10 cellular contexts compared by ENCODE assay signal in genomic region chr4:40843696-40844095, GRCh38.
DNase-seq lines count a peak whose midpoint lies in the region; ATAC-seq, FAIRE-seq and TF ChIP-seq lines count a peak whose summit lies in the region.
"Had no signal": no experiment of that assay in that cellular context is flagged by ENCODE, and none has a peak within 500 bp of the region (broad histone marks: within the 10 kb centered on the region; RNA-seq: fewer than 3 reads in every experiment).

No MANE protein-coding gene starts in this region.

- no peak overlapping the region for H3K4me2 ChIP-seq in K562 (ENCODE audit: insufficient read depth, low read length)

- no peak for TF ChIP-seq EP300 in K562 (IDR thresholded peaks at IDR 0.05; ENCODE audit: low read length)
- no peak for TF ChIP-seq EP300 in upper lobe of left lung (IDR thresholded peaks at IDR 0.05)

- intact Hi-C loops in K562 (cut with micrococcal nuclease) = loop anchor here (5.0 to 10.0 kb wide), 2 partner anchors 106 to 519 kb away; no protein-coding TSS in a partner anchor

- CTCF ChIA-PET in K562 (lab: Yijun Ruan, JAX; ENCODE audit: low intra/inter-chr PET ratio) = no interaction called here

- H3K4me3 ChIP-seq in K562 = no peak overlapping the region
- H3K4me3 ChIP-seq in upper lobe of left lung = no peak overlapping the region

- in situ Hi-C loops in K562 (cut with MboI) = loop anchor here (5.0 kb wide), 1 partner anchor 106 kb away; no protein-coding TSS in a partner anchor

- no peak overlapping the region for H2AFZ ChIP-seq in K562 (ENCODE audit: low read depth, low read length)

- H3K9me1 ChIP-seq in K562 (ENCODE audit: control insufficient read depth, insufficient read depth, low read length) = no peaks in the 10 kb centered on the region

- TF ChIP-seq POLR2A in K562 (conservative IDR thresholded peaks at IDR 0.05) = no peak
- TF ChIP-seq POLR2A in upper lobe of left lung (IDR thresholded peaks at IDR 0.05) = no peak

- TF ChIP-seq CTCF in K562 (IDR thresholded peaks at IDR 0.05 in 2 of 3, conservative IDR thresholded peaks at IDR 0.05 in 1 of 3; ENCODE audit: insufficient read depth in 2 of 3, low read depth in 1 of 3, low read length in 3 of 3) (peak; percentile 21 to 53 (median 50); a peak in 4 of 6 replicates), upper lobe of left lung (IDR thresholded peaks at IDR 0.05) (peak in 1 of 6 experiments; percentile 12)

- no peak overlapping the region for H3K9ac ChIP-seq in K562 (ENCODE audit: insufficient read depth in 1 of 2, low read depth in 2 of 2, low read length in 2 of 2)

- POLR2A ChIA-PET in K562 (lab: Yijun Ruan, JAX) = no interaction called here

- FAIRE-seq in K562 (lab: Jason Lieb, UNC) = no peak
- FAIRE-seq: astrocyte had no signal

- ATAC-seq in K562 (peak; percentile 80), upper lobe of left lung (ENCODE audit: low FRiP score in 2 of 2) (peak; percentile 30 to 56), GM21423 (IDR thresholded peaks at IDR 0.05; ENCODE audit: unreplicated experiment) (no peak), HG03025 (IDR thresholded peaks at IDR 0.05; ENCODE audit: low FRiP score, unreplicated experiment) (no peak)

- peak; percentile 34 to 63 for TF ChIP-seq RAD21 in K562 (CRISPR knock-in tag; conservative IDR thresholded peaks at IDR 0.05 in 1 of 2, IDR thresholded peaks at IDR 0.05 in 1 of 2)

- no peaks in the 10 kb centered on the region; a peak in 1 of 5 replicates for H3K4me1 ChIP-seq in K562 (replicated peaks in 1 of 2; ENCODE audit: control insufficient read depth in 2 of 2, insufficient read depth in 2 of 2, low read length in 2 of 2)
- H3K4me1 ChIP-seq in upper lobe of left lung = peaks cover 0 to 17% (median 6%) of the 10 kb centered on the region in 4 donors

- peak; percentile 16 for DNase-seq in activated naive CD4-positive, alpha-beta T cell treated with Interleukin-2 at 50 U/mL for 16 hours
- DNase-seq in activated naive CD4-positive, alpha-beta T cell (lab: John Stamatoyannopoulos, UW) = no peak
- DNase-seq in MV-4-11 (lab: John Stamatoyannopoulos, UW) (peak; percentile 35), K562 (ENCODE audit: extremely low read depth in 1 of 4, low spot score in 3 of 4) (peak in 2 of 4 experiments; percentile 18 to 21), upper lobe of left lung (no peak), DMS79 (lab: John Stamatoyannopoulos, UW) (no peak)
- DNase-seq: mammary epithelial cell had no signal

- no peak overlapping the region for H3K27ac ChIP-seq in K562 (ENCODE audit: extremely low read depth, low read depth, low read length)
- no peak overlapping the region for H3K27ac ChIP-seq in upper lobe of left lung

- 0% methylated on average over 1 of the region's 1 CpG for WGBS in K562 (ENCODE audit: insufficient coverage, low coverage, missing lambda C conversion rate)
- 84 to 90% methylated on average over 1 of the region's 1 CpG for WGBS in upper lobe of left lung, 2 donors

- no peaks in the 10 kb centered on the region for H3K9me3 ChIP-seq in K562 (replicated peaks; ENCODE audit: control insufficient read depth, insufficient read depth, low read depth, low read length)
- H3K9me3 ChIP-seq in upper lobe of left lung = no peaks in the 10 kb centered on the region

- 0 out of 2 replicates have a peak, but pooled peaks cover 3% of the 10 kb centered on the region for H4K20me1 ChIP-seq in K562 (replicated peaks; ENCODE audit: control insufficient read depth, insufficient read depth, low read length)

- H3K36me3 ChIP-seq in K562 (ENCODE audit: control insufficient read depth, insufficient read depth, low read length) = no peaks in the 10 kb centered on the region
- H3K36me3 ChIP-seq in upper lobe of left lung = no peaks in the 10 kb centered on the region

- H3K27me3 ChIP-seq in K562 (ENCODE audit: control insufficient read depth in 2 of 2, insufficient read depth in 2 of 2, low read length in 2 of 2) (peaks cover 12 to 17% of the 10 kb centered on the region in 2 experiments; a peak in 3 of 5 replicates), upper lobe of left lung (no peaks in the 10 kb centered on the region)

- no TSS peak for BruUV-seq in K562 (replicated peaks; lab: Mats Ljungman, UMichigan)

- H3K79me2 ChIP-seq in K562 (ENCODE audit: control insufficient read depth, insufficient read depth, low read length) = no peaks in the 10 kb centered on the region

TF ChIP-seq in K562, 482 proteins besides CTCF, POLR2A, EP300 and RAD21 (continues in another document):
- TF ChIP-seq ZFP36 (IDR thresholded peaks at IDR 0.05; ENCODE audit: low read depth, low read length, partially characterized antibody) = peak; percentile 88
- no peak for TF ChIP-seq RFX5 (IDR thresholded peaks at IDR 0.05; ENCODE audit: low read depth, low read length)
- no peak for TF ChIP-seq SRSF9 (IDR thresholded peaks at IDR 0.05; ENCODE audit: borderline replicate concordance, low read depth, low read length)
- TF ChIP-seq, protein P1, sequence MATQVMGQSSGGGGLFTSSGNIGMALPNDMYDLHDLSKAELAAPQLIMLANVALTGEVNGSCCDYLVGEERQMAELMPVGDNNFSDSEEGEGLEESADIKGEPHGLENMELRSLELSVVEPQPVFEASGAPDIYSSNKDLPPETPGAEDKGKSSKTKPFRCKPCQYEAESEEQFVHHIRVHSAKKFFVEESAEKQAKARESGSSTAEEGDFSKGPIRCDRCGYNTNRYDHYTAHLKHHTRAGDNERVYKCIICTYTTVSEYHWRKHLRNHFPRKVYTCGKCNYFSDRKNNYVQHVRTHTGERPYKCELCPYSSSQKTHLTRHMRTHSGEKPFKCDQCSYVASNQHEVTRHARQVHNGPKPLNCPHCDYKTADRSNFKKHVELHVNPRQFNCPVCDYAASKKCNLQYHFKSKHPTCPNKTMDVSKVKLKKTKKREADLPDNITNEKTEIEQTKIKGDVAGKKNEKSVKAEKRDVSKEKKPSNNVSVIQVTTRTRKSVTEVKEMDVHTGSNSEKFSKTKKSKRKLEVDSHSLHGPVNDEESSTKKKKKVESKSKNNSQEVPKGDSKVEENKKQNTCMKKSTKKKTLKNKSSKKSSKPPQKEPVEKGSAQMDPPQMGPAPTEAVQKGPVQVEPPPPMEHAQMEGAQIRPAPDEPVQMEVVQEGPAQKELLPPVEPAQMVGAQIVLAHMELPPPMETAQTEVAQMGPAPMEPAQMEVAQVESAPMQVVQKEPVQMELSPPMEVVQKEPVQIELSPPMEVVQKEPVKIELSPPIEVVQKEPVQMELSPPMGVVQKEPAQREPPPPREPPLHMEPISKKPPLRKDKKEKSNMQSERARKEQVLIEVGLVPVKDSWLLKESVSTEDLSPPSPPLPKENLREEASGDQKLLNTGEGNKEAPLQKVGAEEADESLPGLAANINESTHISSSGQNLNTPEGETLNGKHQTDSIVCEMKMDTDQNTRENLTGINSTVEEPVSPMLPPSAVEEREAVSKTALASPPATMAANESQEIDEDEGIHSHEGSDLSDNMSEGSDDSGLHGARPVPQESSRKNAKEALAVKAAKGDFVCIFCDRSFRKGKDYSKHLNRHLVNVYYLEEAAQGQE (CRISPR knock-in tag; IDR thresholded peaks at IDR 0.05; ENCODE audit: low read depth) = no peak
- TF ChIP-seq JUND (IDR thresholded peaks at IDR 0.05; ENCODE audit: borderline replicate concordance, low read depth, low read length) = no peak
- no peak for TF ChIP-seq JUND (tag; IDR thresholded peaks at IDR 0.05; ENCODE audit: borderline replicate concordance, low read depth, low read length)
- TF ChIP-seq HCFC1 (IDR thresholded peaks at IDR 0.05; ENCODE audit: low read depth, low read length) = no peak
- TF ChIP-seq SPI1 (IDR thresholded peaks at IDR 0.05; ENCODE audit: borderline replicate concordance, low read depth, low read length) = no peak
- TF ChIP-seq BCOR (IDR thresholded peaks at IDR 0.05) = peak; percentile 24; the same call in 1 of the 2 replicates
- TF ChIP-seq KLF6 (CRISPR knock-in tag; IDR thresholded peaks at IDR 0.05; ENCODE audit: borderline replicate concordance) = no peak
- no peak for TF ChIP-seq HOXB6 (CRISPR knock-in tag; IDR thresholded peaks at IDR 0.05; ENCODE audit: borderline replicate concordance)
- no peak for TF ChIP-seq ZC3H11A (IDR thresholded peaks at IDR 0.05; ENCODE audit: low read depth, low read length)
- TF ChIP-seq RBM25 (IDR thresholded peaks at IDR 0.05; ENCODE audit: low read depth, low read length, severe bottlenecking) = peak; percentile 89
- no peak for TF ChIP-seq BRF1 (IDR thresholded peaks at IDR 0.05; ENCODE audit: borderline replicate concordance, extremely low read depth, insufficient read length)
- 0 out of 2 replicates have a peak, but pooled peaks have one; percentile 42 for TF ChIP-seq SMARCA5 (IDR thresholded peaks at IDR 0.05)
- TF ChIP-seq SMARCE1 (IDR thresholded peaks at IDR 0.05) = no peak
- no peak for TF ChIP-seq CBX5 (IDR thresholded peaks at IDR 0.05; ENCODE audit: borderline replicate concordance, low read depth)
- TF ChIP-seq PYGO2 (tag; IDR thresholded peaks at IDR 0.05) = no peak
- peak; percentile 42; the same call in 1 of the 2 replicates for TF ChIP-seq STAG1 (CRISPR knock-in tag; IDR thresholded peaks at IDR 0.05; ENCODE audit: borderline replicate concordance)
- TF ChIP-seq MECOM (CRISPR knock-in tag; IDR thresholded peaks at IDR 0.05) = no peak
- TF ChIP-seq, protein P2, sequence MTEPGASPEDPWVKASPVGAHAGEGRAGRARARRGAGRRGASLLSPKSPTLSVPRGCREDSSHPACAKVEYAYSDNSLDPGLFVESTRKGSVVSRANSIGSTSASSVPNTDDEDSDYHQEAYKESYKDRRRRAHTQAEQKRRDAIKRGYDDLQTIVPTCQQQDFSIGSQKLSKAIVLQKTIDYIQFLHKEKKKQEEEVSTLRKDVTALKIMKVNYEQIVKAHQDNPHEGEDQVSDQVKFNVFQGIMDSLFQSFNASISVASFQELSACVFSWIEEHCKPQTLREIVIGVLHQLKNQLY (CRISPR knock-in tag; conservative IDR thresholded peaks at IDR 0.05) = no peak
- TF ChIP-seq XRCC4 (IDR thresholded peaks at IDR 0.05; ENCODE audit: extremely low read depth, insufficient read depth, insufficient read length) = no peak

Comparison
In these comparisons a context has a peak if more than half of its experiments do, and no peak if none do; other contexts are left out.
1. DNase-seq: peak in activated naive CD4-positive, alpha-beta T cell treated with Interleukin-2 at 50 U/mL for 16 hours (single experiment) and MV-4-11 (single experiment); none in activated naive CD4-positive, alpha-beta T cell (0 of 4), upper lobe of left lung (0 of 2) and DMS79 (single experiment).
2. ATAC-seq: peak in K562 (single experiment) and upper lobe of left lung (2 of 2); none in GM21423 (single experiment) and HG03025 (single experiment).